In genomic region chr18:70415823-70416488, GRCh38 we compare ENCODE assay signal across 17 cellular contexts.
DNase-seq lines count a peak whose midpoint lies in the region; ATAC-seq and TF ChIP-seq lines count a peak whose summit lies in the region.
"Had no signal": no experiment of that assay in that cellular context is flagged by ENCODE, and none has a peak within 500 bp of the region (broad histone marks: within the 10 kb centered on the region; RNA-seq: fewer than 3 reads in every experiment).

No MANE protein-coding gene starts in this region.

- peaks cover 4% of the 10 kb centered on the region for H3K27me3 Mint-ChIP-seq in glutamatergic neuron (ENCODE audit: unreplicated experiment)

- TF ChIP-seq CTCF in RWPE1 (conservative IDR thresholded peaks at IDR 0.05; ENCODE audit: low read depth): no peak
- TF ChIP-seq CTCF in glutamatergic neuron (IDR thresholded peaks at IDR 0.05; ENCODE audit: partially characterized antibody, unreplicated experiment): no peak

- H3K27ac ChIP-seq in RWPE1: no peak overlapping the region
- H3K27ac ChIP-seq: parathyroid adenoma had no signal

- POLR2A ChIA-PET in RWPE1 (lab: Yijun Ruan, JAX; ENCODE audit: low non-redundant PET): no interaction called here

- DNase-seq in COLO668 (lab: John Stamatoyannopoulos, UW; ENCODE audit: unreplicated experiment) (peak; percentile 68), NCI-H187 (lab: John Stamatoyannopoulos, UW) (peak; percentile 57 to 75), RWPE1 (ENCODE audit: low spot score) (peak; percentile 64), glutamatergic neuron (peak; percentile 62), kidney glomerular epithelial cell (lab: John Stamatoyannopoulos, UW) (no peak), NCI-H1092 (lab: John Stamatoyannopoulos, UW) (no peak)
- DNase-seq: activated CD4-positive, alpha-beta T cell treated with anti-CD3 and anti-CD28 coated beads for 36 hours; activated naive CD4-positive, alpha-beta T cell treated with anti-CD3 and anti-CD28 coated beads for 36 hours; GF-D8; hippocampal formation; T-helper 2 cell had no signal

- no peaks in the 10 kb centered on the region for H3K36me3 Mint-ChIP-seq in glutamatergic neuron (ENCODE audit: unreplicated experiment)

- CTCF ChIA-PET in RWPE1 (lab: Yijun Ruan, JAX): no interaction called here

- ATAC-seq in GM21367 (IDR thresholded peaks at IDR 0.05; ENCODE audit: unreplicated experiment) (no peak), GM21526 (IDR thresholded peaks at IDR 0.05; ENCODE audit: low FRiP score, unreplicated experiment) (no peak)
- ATAC-seq: activated CD4-positive, alpha-beta T cell treated with anti-CD3 and anti-CD28 coated beads for 36 hours; left lobe of liver; Right ventricle myocardium inferior had no signal

- H3K4me1 Mint-ChIP-seq in glutamatergic neuron (ENCODE audit: low read depth, unreplicated experiment): peaks cover 19% of the 10 kb centered on the region

- peak overlapping the region; percentile 66 for H3K4me3 Mint-ChIP-seq in glutamatergic neuron (ENCODE audit: unreplicated experiment)
- H3K4me3 Mint-ChIP-seq: activated CD4-positive, alpha-beta T cell treated with anti-CD3 and anti-CD28 coated beads for 36 hours; activated naive CD4-positive, alpha-beta T cell treated with anti-CD3 and anti-CD28 coated beads for 36 hours; dendritic cell treated with granulocyte-macrophage colony-stimulating factor and Interleukin-4, amounts not matched to agents 40 ng/mL and 50 ng/mL, for 4 days had no signal

- H3K27ac Mint-ChIP-seq in glutamatergic neuron (ENCODE audit: unreplicated experiment): peak overlapping the region; percentile 91
- H3K27ac Mint-ChIP-seq: activated CD4-positive, alpha-beta T cell treated with anti-CD3 and anti-CD28 coated beads for 36 hours; activated naive CD4-positive, alpha-beta T cell treated with anti-CD3 and anti-CD28 coated beads for 36 hours; dendritic cell treated with granulocyte-macrophage colony-stimulating factor and Interleukin-4, amounts not matched to agents 40 ng/mL and 50 ng/mL, for 4 days had no signal

- H3K9me3 Mint-ChIP-seq in glutamatergic neuron (ENCODE audit: unreplicated experiment): peaks cover 6% of the 10 kb centered on the region
- H3K9me3 Mint-ChIP-seq: activated naive CD4-positive, alpha-beta T cell treated with anti-CD3 and anti-CD28 coated beads for 36 hours; dendritic cell treated with granulocyte-macrophage colony-stimulating factor and Interleukin-4, amounts not matched to agents 40 ng/mL and 50 ng/mL, for 4 days had no signal

Comparison
In these comparisons a context has a peak if more than half of its experiments do, and no peak if none do; other contexts are left out.
1. DNase-seq: peak in COLO668 (single experiment), NCI-H187 (2 of 2), RWPE1 (single experiment) and glutamatergic neuron (single experiment); none in kidney glomerular epithelial cell (single experiment) and NCI-H1092 (single experiment).